Comparison of ENCODE assay signal across 23 cellular contexts in genomic region chr11:17369094-17369493, GRCh38. TPM values are rescaled to one million over a fixed set of nuclear protein-coding genes. Genes with fewer than 3 reads are reported as not detected.
"Had no signal": no experiment of that assay in that cellular context is flagged by ENCODE, and none has a peak within 500 bp of the region (broad histone marks: within the 10 kb centered on the region; RNA-seq: fewer than 3 reads in every experiment).

No MANE protein-coding gene starts in this region.

- H3K27me3 ChIP-seq: colonic mucosa, esophagus squamous epithelium, heart left ventricle, right lobe of liver, stomach had no signal

- H3K27ac ChIP-seq: colonic mucosa, esophagus squamous epithelium, heart left ventricle, parathyroid adenoma, psoas muscle, right lobe of liver, skin epidermis, stomach, thoracic aorta had no signal

- H3K4me3 ChIP-seq: colonic mucosa, esophagus squamous epithelium, heart left ventricle, psoas muscle, right lobe of liver, skin epidermis, stomach, thoracic aorta had no signal

- ATAC-seq: heart left ventricle; left lobe of liver; naive thymus-derived CD4-positive, alpha-beta T cell; psoas muscle; right lobe of liver had no signal

- H3K4me1 ChIP-seq: colonic mucosa, esophagus squamous epithelium, heart left ventricle, parathyroid adenoma, right lobe of liver, stomach had no signal

- H3K27ac Mint-ChIP-seq: naive thymus-derived CD4-positive, alpha-beta T cell; nephron progenitor cell had no signal

- H3K4me3 Mint-ChIP-seq: naive thymus-derived CD4-positive, alpha-beta T cell; nephron progenitor cell had no signal

- H3K4me1 Mint-ChIP-seq: nephron progenitor cell had no signal

- DNase-seq: colonic mucosa; dermis blood vessel endothelial cell; esophagus squamous epithelium; foreskin fibroblast; heart left ventricle; hippocampal formation; kidney glomerular epithelial cell; mammary epithelial cell; naive thymus-derived CD4-positive, alpha-beta T cell; nephron progenitor cell; psoas muscle; retina; right lobe of liver; stimulated activated CD4-positive, alpha-beta T cell treated with anti-CD3 and anti-CD28 coated beads, Interleukin-2, amount 100 ng/mL, for 24 hours; stimulated activated CD4-positive, alpha-beta T cell treated with anti-CD3 and anti-CD28 coated beads, Interleukin-4, amount 100 ng/mL, for 4 hours; stimulated activated naive CD4-positive, alpha-beta T cell; stomach; substantia nigra; trophoblast cell had no signal

RNA-seq across cellular contexts. Expression of gene NCR3LG1, which starts 17.5 kb away (rescaled TPM):
- polyA plus RNA-seq: naive thymus-derived CD4-positive, alpha-beta T cell had no signal

RNA-seq across cellular contexts. Expression of gene KCNJ11, which starts 19.4 kb away (rescaled TPM):
- polyA plus RNA-seq: naive thymus-derived CD4-positive, alpha-beta T cell had no signal
